12 cellular contexts compared by ENCODE assay signal in the genomic region with DNA sequence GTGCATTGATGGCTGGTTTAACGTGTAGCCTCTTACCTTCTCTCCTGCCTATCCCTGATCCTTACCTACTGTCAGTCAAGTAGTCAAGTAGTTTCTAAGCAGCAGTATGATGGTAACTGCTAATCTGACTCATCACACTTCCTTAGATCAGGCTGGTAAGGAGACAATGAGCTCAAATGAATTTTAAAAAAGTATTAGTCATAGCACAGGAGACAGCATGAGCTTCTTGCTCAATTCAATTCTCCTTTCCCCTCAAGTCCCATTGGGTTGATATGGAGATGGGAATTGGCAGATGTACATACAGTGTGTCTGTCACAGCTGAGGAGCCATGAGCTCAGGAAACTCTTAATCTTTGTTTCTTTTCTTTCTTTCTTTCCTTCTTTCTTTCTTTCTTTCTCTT.
DNase-seq lines count a peak whose midpoint lies in the region; ATAC-seq lines count a peak whose summit lies in the region.
"Had no signal": no experiment of that assay in that cellular context is flagged by ENCODE, and none has a peak within 500 bp of the region (broad histone marks: within the 10 kb centered on the region; RNA-seq: fewer than 3 reads in every experiment).

No MANE protein-coding gene starts in this region.

- peak overlapping the region in 1 of 2 donors; percentile 44 for H3K27ac Mint-ChIP-seq in activated naive CD4-positive, alpha-beta T cell treated with anti-CD3 and anti-CD28 coated beads, Interleukin-2, amount 50 U/mL, for 72 hours
- H3K27ac Mint-ChIP-seq: activated naive CD8-positive, alpha-beta T cell treated with anti-CD3 and anti-CD28 coated beads, Interleukin-2, amount 10 ng/mL, durations not matched to agents 7 days and 5 days; CD14-positive monocyte had no signal

- H3K79me2 ChIP-seq in ACC112 (ENCODE audit: control insufficient read depth, insufficient read depth, low read length, unreplicated experiment) = no peaks in the 10 kb centered on the region
- H3K79me2 ChIP-seq: parathyroid adenoma had no signal

- H3K27me3 ChIP-seq in ACC112 (ENCODE audit: insufficient read depth, low read length) (no peaks in the 10 kb centered on the region), adipocyte (replicated peaks; ENCODE audit: control insufficient read depth, insufficient read depth, low read length) (no peaks in the 10 kb centered on the region)

- peak overlapping the region; percentile 76 for H3K27ac ChIP-seq in ACC112 (ENCODE audit: low read depth, low read length)
- H3K27ac ChIP-seq: parathyroid adenoma had no signal

- H3K36me3 ChIP-seq in ACC112 (ENCODE audit: insufficient read depth, low read length) = no peaks in the 10 kb centered on the region
- no peaks in the 10 kb centered on the region for H3K36me3 ChIP-seq in adipocyte (ENCODE audit: control insufficient read depth, insufficient read depth, low read length, severe bottlenecking)

- H3K4me3 ChIP-seq in ACC112 (ENCODE audit: low read depth, low read length) = no peak overlapping the region
- H3K4me3 ChIP-seq in adipocyte (ENCODE audit: low read length) = peak overlapping the region; percentile 29

- peak; percentile 76 for DNase-seq in HPDE6-E6E7 (ENCODE audit: extremely low spot score)
- peak; percentile 66 for DNase-seq in adipocyte (ENCODE audit: low read depth)
- DNase-seq in glomerular visceral epithelial cell (ENCODE audit: extremely low spot score) = peak; percentile 77
- no peak for DNase-seq in activated naive CD4-positive, alpha-beta T cell treated with anti-CD3 and anti-CD28 coated beads, Interleukin-2, amount 50 U/mL, for 72 hours (ENCODE audit: low spot score in 2 of 2)
- no peak for DNase-seq in NCI-H526 (lab: John Stamatoyannopoulos, UW)
- DNase-seq: activated CD4-positive, alpha-beta T cell treated with anti-CD3 and anti-CD28 coated beads, Interleukin-2, amount 50 U/mL, for 48 hours; activated naive CD8-positive, alpha-beta T cell treated with anti-CD3 and anti-CD28 coated beads, Interleukin-2, amount 10 ng/mL, durations not matched to agents 7 days and 5 days had no signal

- H3K9ac ChIP-seq in adipocyte (ENCODE audit: low read length) = peak overlapping the region; percentile 29
- H3K9ac ChIP-seq: parathyroid adenoma had no signal

- H2AFZ ChIP-seq in ACC112 (ENCODE audit: low read length, unreplicated experiment) = no peak overlapping the region
- H2AFZ ChIP-seq: parathyroid adenoma had no signal

- ATAC-seq in GM18870 (IDR thresholded peaks at IDR 0.05; ENCODE audit: unreplicated experiment) (no peak), HG02852 (IDR thresholded peaks at IDR 0.05; ENCODE audit: unreplicated experiment) (no peak)
- no peak for ATAC-seq in activated naive CD4-positive, alpha-beta T cell treated with anti-CD3 and anti-CD28 coated beads, Interleukin-2, amount 50 U/mL, for 72 hours

- H3K4me1 ChIP-seq in ACC112 (ENCODE audit: control insufficient read depth, insufficient read depth, low read length, unreplicated experiment) = peaks cover 21% of the 10 kb centered on the region
- H3K4me1 ChIP-seq in adipocyte (ENCODE audit: control insufficient read depth, insufficient read depth, low read length) = peaks cover 23% of the 10 kb centered on the region
- H3K4me1 ChIP-seq: parathyroid adenoma had no signal

- no peaks in the 10 kb centered on the region for H3K9me3 ChIP-seq in adipocyte (ENCODE audit: control insufficient read depth, low read length)

- H3K9me3 Mint-ChIP-seq in activated naive CD4-positive, alpha-beta T cell treated with anti-CD3 and anti-CD28 coated beads, Interleukin-2, amount 50 U/mL, for 72 hours = peaks cover 8% of the 10 kb centered on the region in 2 donors
- H3K9me3 Mint-ChIP-seq: activated naive CD8-positive, alpha-beta T cell treated with anti-CD3 and anti-CD28 coated beads, Interleukin-2, amount 10 ng/mL, durations not matched to agents 7 days and 5 days had no signal

- H3K36me3 Mint-ChIP-seq in activated naive CD4-positive, alpha-beta T cell treated with anti-CD3 and anti-CD28 coated beads, Interleukin-2, amount 50 U/mL, for 72 hours = no peaks in the 10 kb centered on the region
- H3K36me3 Mint-ChIP-seq: activated naive CD8-positive, alpha-beta T cell treated with anti-CD3 and anti-CD28 coated beads, Interleukin-2, amount 10 ng/mL, durations not matched to agents 7 days and 5 days; CD14-positive monocyte had no signal

Comparison
In these comparisons a context has a peak if more than half of its experiments do, and no peak if none do; other contexts are left out.
1. DNase-seq: peak in HPDE6-E6E7 (single experiment), adipocyte (single experiment) and glomerular visceral epithelial cell (single experiment); none in activated naive CD4-positive, alpha-beta T cell treated with anti-CD3 and anti-CD28 coated beads, Interleukin-2, amount 50 U/mL, for 72 hours (0 of 2) and NCI-H526 (0 of 2).